Comparison of ENCODE assay signal across 18 cellular contexts in genomic region chr15:36499751-36500389, GRCh38.
DNase-seq lines count a peak whose midpoint lies in the region; ATAC-seq and TF ChIP-seq lines count a peak whose summit lies in the region.
"Had no signal": no experiment of that assay in that cellular context is flagged by ENCODE, and none has a peak within 500 bp of the region (broad histone marks: within the 10 kb centered on the region; RNA-seq: fewer than 3 reads in every experiment).

No MANE protein-coding gene starts in this region.

- TF ChIP-seq CTCF in SK-N-SH (IDR thresholded peaks at IDR 0.05) = no peak
- TF ChIP-seq CTCF in Panc1 (IDR thresholded peaks at IDR 0.05) = no peak
- no peak for TF ChIP-seq CTCF in fibroblast of the aortic adventitia (IDR thresholded peaks at IDR 0.05; ENCODE audit: insufficient read depth, low read length)
- TF ChIP-seq CTCF in type B pancreatic cell (conservative IDR thresholded peaks at IDR 0.05) = no peak

- H3K27ac Mint-ChIP-seq in type B pancreatic cell = peak overlapping the region; percentile 55
- H3K27ac Mint-ChIP-seq: activated naive CD8-positive, alpha-beta T cell treated with anti-CD3 and anti-CD28 coated beads, Interleukin-2, amount 10 ng/mL, durations not matched to agents 7 days and 5 days; activated T-helper 1 cell treated with anti-CD3 and anti-CD28 coated beads, Interleukin-12 subunit alpha, Interleukin-12 subunit beta, Interleukin-2, Interleukin-4 antibody, amounts not matched to agents 30 ng/mL and 10 ng/mL and 1 ng/mL, durations not matched to agents 14 hours and 24 hours and 36 hours; CD4-positive, CD25-positive, alpha-beta regulatory T cell; dendritic cell treated with granulocyte-macrophage colony-stimulating factor and Interleukin-4, amounts not matched to agents 40 ng/mL and 50 ng/mL, for 4 days had no signal

- 96% methylated on average over 3 of the region's 3 CpGs for WGBS in SK-N-SH (ENCODE audit: low lambda C conversion rate)

- BruUV-seq in Panc1 (replicated peaks; lab: Mats Ljungman, UMichigan) = no TSS peak

- no peaks in the 10 kb centered on the region for H3K36me3 ChIP-seq in SK-N-SH (replicated peaks in 1 of 2; ENCODE audit: control insufficient read depth in 1 of 2, insufficient read depth in 2 of 2, low read length in 1 of 2)
- H3K36me3 ChIP-seq in Panc1 (ENCODE audit: control insufficient read depth, insufficient read depth, low read length) = no peaks in the 10 kb centered on the region
- H3K36me3 ChIP-seq: suprapubic skin had no signal

- POLR2A ChIA-PET in SK-N-SH (lab: Yijun Ruan, JAX) (no interaction called here), Panc1 (lab: Charles Lee) (no interaction called here)

- peaks cover 8% of the 10 kb centered on the region for H3K27me3 Mint-ChIP-seq in type B pancreatic cell
- H3K27me3 Mint-ChIP-seq: dendritic cell treated with granulocyte-macrophage colony-stimulating factor and Interleukin-4, amounts not matched to agents 40 ng/mL and 50 ng/mL, for 4 days had no signal

- CTCF ChIA-PET in SK-N-SH (lab: Yijun Ruan, JAX) (interaction anchor here (0.7 to 3.3 kb wide), 14 partner anchors 10 to 1481 kb away, joined by 3 to 18 read pairs (median 6); no protein-coding TSS in a partner anchor), Panc1 (lab: Charles Lee) (no interaction called here)

- ATAC-seq in SK-N-SH treated with all-trans-retinoic acid at 6 μM for 48 hours (no peak), Panc1 (no peak), HG03342 (IDR thresholded peaks at IDR 0.05; ENCODE audit: unreplicated experiment) (no peak)
- ATAC-seq: left colon had no signal

- no peaks in the 10 kb centered on the region for H4K20me1 ChIP-seq in SK-N-SH (ENCODE audit: insufficient read depth)

- H3F3A ChIP-seq in SK-N-SH (replicated peaks; ENCODE audit: insufficient read depth) = no peaks in the 10 kb centered on the region

- TF ChIP-seq RAD21 in SK-N-SH (IDR thresholded peaks at IDR 0.05; ENCODE audit: low read length) = no peak

- H3K4me1 Mint-ChIP-seq in type B pancreatic cell (ENCODE audit: unreplicated experiment) = peaks cover 55% of the 10 kb centered on the region
- H3K4me1 Mint-ChIP-seq: activated naive CD8-positive, alpha-beta T cell treated with anti-CD3 and anti-CD28 coated beads, Interleukin-2, amount 10 ng/mL, durations not matched to agents 7 days and 5 days; CD4-positive, CD25-positive, alpha-beta regulatory T cell had no signal

- in situ Hi-C loops in Panc1 (cut with HindIII; ENCODE audit: low pct_unique_long_range_greater_than_20kb, low sequenced_read_pairs) = no loop called here

- no peaks in the 10 kb centered on the region for H3K79me2 ChIP-seq in SK-N-SH (ENCODE audit: insufficient read depth)

- H3K36me3 Mint-ChIP-seq in type B pancreatic cell = no peaks in the 10 kb centered on the region
- H3K36me3 Mint-ChIP-seq: activated naive CD8-positive, alpha-beta T cell treated with anti-CD3 and anti-CD28 coated beads, Interleukin-2, amount 10 ng/mL, durations not matched to agents 7 days and 5 days; CD4-positive, CD25-positive, alpha-beta regulatory T cell had no signal

- H3K9me3 ChIP-seq in SK-N-SH = no peaks in the 10 kb centered on the region
- no peaks in the 10 kb centered on the region for H3K9me3 ChIP-seq in Panc1 (ENCODE audit: control insufficient read depth, insufficient read depth, low read depth, low read length)
- H3K9me3 ChIP-seq: suprapubic skin had no signal

- 0 out of 2 replicates have a peak overlapping the region, but pooled peaks have one; percentile 2 for H3K4me2 ChIP-seq in SK-N-SH

- H3K9ac ChIP-seq in SK-N-SH = no peak overlapping the region

- intact Hi-C loops in Panc1 (cut with micrococcal nuclease; ENCODE audit: unreplicated experiment) = loop anchor here (2.0 to 5.0 kb wide), 2 partner anchors 377 to 635 kb away; no protein-coding TSS in a partner anchor

- H2AFZ ChIP-seq in SK-N-SH (ENCODE audit: low read depth) = peak overlapping the region; percentile 20; the same call in 1 of the 2 replicates

- no peaks in the 10 kb centered on the region for H3K9me2 ChIP-seq in SK-N-SH

- peak overlapping the region; percentile 31 for H3K4me3 Mint-ChIP-seq in type B pancreatic cell
- H3K4me3 Mint-ChIP-seq: activated naive CD8-positive, alpha-beta T cell treated with anti-CD3 and anti-CD28 coated beads, Interleukin-2, amount 10 ng/mL, durations not matched to agents 7 days and 5 days; activated T-helper 1 cell treated with anti-CD3 and anti-CD28 coated beads, Interleukin-12 subunit alpha, Interleukin-12 subunit beta, Interleukin-2, Interleukin-4 antibody, amounts not matched to agents 30 ng/mL and 10 ng/mL and 1 ng/mL, durations not matched to agents 14 hours and 24 hours and 36 hours; CD4-positive, CD25-positive, alpha-beta regulatory T cell; dendritic cell treated with granulocyte-macrophage colony-stimulating factor and Interleukin-4, amounts not matched to agents 40 ng/mL and 50 ng/mL, for 4 days had no signal

- H3K4me1 ChIP-seq in SK-N-SH (ENCODE audit: control insufficient read depth in 1 of 2, insufficient read depth in 2 of 2, low read depth in 1 of 2, low read length in 1 of 2) = peaks cover 4 to 12% of the 10 kb centered on the region in 2 experiments; a peak in 2 of 4 replicates
- peaks cover 11% of the 10 kb centered on the region for H3K4me1 ChIP-seq in Panc1 (ENCODE audit: control insufficient read depth, insufficient read depth, low read length)
- H3K4me1 ChIP-seq: suprapubic skin had no signal

- TF ChIP-seq EP300 in SK-N-SH (IDR thresholded peaks at IDR 0.05; ENCODE audit: borderline replicate concordance in 1 of 2, low read depth in 1 of 2, low read length in 1 of 2) = no peak

- H3K4me3 ChIP-seq in SK-N-SH (ENCODE audit: low read depth in 2 of 2, low read length in 1 of 2) = no peak overlapping the region
- H3K4me3 ChIP-seq in Panc1 (ENCODE audit: low read depth in 2 of 2, low read length in 2 of 2) = no peak overlapping the region
- H3K4me3 ChIP-seq in fibroblast of the aortic adventitia (ENCODE audit: low read depth, low read length) = no peak overlapping the region
- H3K4me3 ChIP-seq: suprapubic skin had no signal

- H3K27me3 ChIP-seq in SK-N-SH (ENCODE audit: insufficient read depth) (no peaks in the 10 kb centered on the region), Panc1 (ENCODE audit: control insufficient read depth, insufficient read depth, low read length) (no peaks in the 10 kb centered on the region)
- H3K27me3 ChIP-seq: suprapubic skin had no signal

- DNase-seq in SK-N-SH (no peak), Panc1 (ENCODE audit: low read depth, low spot score) (no peak), fibroblast of the aortic adventitia (ENCODE audit: low read depth) (peak; percentile 57), type B pancreatic cell (ENCODE audit: extremely low spot score, unreplicated experiment) (no peak), COR-L47 (lab: John Stamatoyannopoulos, UW) (no peak)
- no peak for DNase-seq in stimulated activated CD4-positive, alpha-beta T cell treated with anti-CD3 and anti-CD28 coated beads, Interleukin-1b, Interleukin-23, amount 100 ng/mL, for 48 hours
- DNase-seq: activated CD4-positive, CD25-positive, alpha-beta regulatory T cell treated with anti-CD3 and anti-CD28 coated beads, Interleukin-2, amount 50 U/mL, for 72 hours; activated CD8-positive, alpha-beta memory T cell treated with anti-CD3 and anti-CD28 coated beads for 24 hours; activated naive CD8-positive, alpha-beta T cell treated with anti-CD3 and anti-CD28 coated beads, Interleukin-2, amount 10 ng/mL, durations not matched to agents 7 days and 5 days; CD4-positive, CD25-positive, alpha-beta regulatory T cell; left colon; NCI-H345 had no signal

- H3K27ac ChIP-seq in SK-N-SH (ENCODE audit: low read depth in 2 of 2, low read length in 1 of 2) = no peak overlapping the region; a peak in 1 of 4 replicates
- H3K27ac ChIP-seq in Panc1 (ENCODE audit: low read length) = peak overlapping the region; percentile 21; the same call in 1 of the 2 replicates
- H3K27ac ChIP-seq: epithelial cell of prostate, suprapubic skin had no signal

- H3K9me3 Mint-ChIP-seq in type B pancreatic cell = no peaks in the 10 kb centered on the region
- H3K9me3 Mint-ChIP-seq: activated naive CD8-positive, alpha-beta T cell treated with anti-CD3 and anti-CD28 coated beads, Interleukin-2, amount 10 ng/mL, durations not matched to agents 7 days and 5 days; activated T-helper 1 cell treated with anti-CD3 and anti-CD28 coated beads, Interleukin-12 subunit alpha, Interleukin-12 subunit beta, Interleukin-2, Interleukin-4 antibody, amounts not matched to agents 30 ng/mL and 10 ng/mL and 1 ng/mL, durations not matched to agents 14 hours and 24 hours and 36 hours; dendritic cell treated with granulocyte-macrophage colony-stimulating factor and Interleukin-4, amounts not matched to agents 40 ng/mL and 50 ng/mL, for 4 days had no signal

TF ChIP-seq in SK-N-SH, 30 proteins besides CTCF, POLR2A, EP300 and RAD21:
- peak; percentile 18; the same call in 1 of the 2 replicates for TF ChIP-seq NFIC (IDR thresholded peaks at IDR 0.05; ENCODE audit: borderline replicate concordance)
- no peak for TF ChIP-seq MXI1 (IDR thresholded peaks at IDR 0.05; ENCODE audit: low read depth, low read length)
- TF ChIP-seq FOSL2 (IDR thresholded peaks at IDR 0.05; ENCODE audit: borderline replicate concordance, low read depth) = no peak

TF ChIP-seq in SK-N-SH treated with all-trans-retinoic acid at 6 μM for 48 hours, 23 proteins besides CTCF, POLR2A, EP300 and RAD21 (continues in another document):
- TF ChIP-seq ZNF70 (CRISPR knock-in tag; IDR thresholded peaks at IDR 0.05) = no peak
- TF ChIP-seq ISL1 (CRISPR knock-in tag; IDR thresholded peaks at IDR 0.05) = no peak
- TF ChIP-seq RARB (CRISPR knock-in tag; IDR thresholded peaks at IDR 0.05) = no peak
- TF ChIP-seq CSRNP3 (CRISPR knock-in tag; IDR thresholded peaks at IDR 0.05) = no peak
- no peak for TF ChIP-seq OSR1 (CRISPR knock-in tag; IDR thresholded peaks at IDR 0.05)
- TF ChIP-seq ZNF8 (CRISPR knock-in tag; IDR thresholded peaks at IDR 0.05) = no peak
- TF ChIP-seq SNAI2 (CRISPR knock-in tag; IDR thresholded peaks at IDR 0.05) = no peak
- TF ChIP-seq BACH2 (CRISPR knock-in tag; IDR thresholded peaks at IDR 0.05; ENCODE audit: borderline replicate concordance) = no peak
- no peak for TF ChIP-seq ZFP3 (CRISPR knock-in tag; IDR thresholded peaks at IDR 0.05)
- TF ChIP-seq ARNTL (CRISPR knock-in tag; IDR thresholded peaks at IDR 0.05; ENCODE audit: borderline replicate concordance, low read depth) = no peak
